ENCODE assay signal across 7 cellular contexts in genomic region chr11:94493443-94494199, GRCh38. TPM values are rescaled to one million over a fixed set of nuclear protein-coding genes. Genes with fewer than 3 reads are reported as not detected.
DNase-seq lines count a peak whose midpoint lies in the region; ATAC-seq, FAIRE-seq and TF ChIP-seq lines count a peak whose summit lies in the region.

Gene ANKRD49 (plus strand): TSS chr11:94493984. CDS start chr11:94496694, 2,710 bp downstream.
Gene MRE11 (minus strand): TSS chr11:94493844. CDS start chr11:94492801, 1,043 bp downstream.

- peak; percentile 93 for FAIRE-seq in TTC549 (lab: Jason Lieb, UNC)

- peaks cover 0 to 44% (median 14%) of the 10 kb centered on the region in 4 donors for H3K36me3 ChIP-seq in sigmoid colon

- peak within 1 kb of the TSS; percentile 82 to 88 (median 86) for H3K27ac ChIP-seq in sigmoid colon

- intact Hi-C loops in sigmoid colon (cut with DNase I): loop anchor here (2.0 to 10.0 kb wide), 4 partner anchors 319 to 751 kb away; partner anchors contain the start of genes C11orf54, CWC15, KDM4D and PANX1

- TF ChIP-seq POLR2A in sigmoid colon (IDR thresholded peaks at IDR 0.05): peak; percentile 68 to 72

- H3K27me3 Mint-ChIP-seq in brain: peaks cover 9% of the 10 kb centered on the region

- ATAC-seq in GM18520 (IDR thresholded peaks at IDR 0.05; ENCODE audit: unreplicated experiment): peak; percentile 100
- peak; percentile 99 for ATAC-seq in HG03064 (IDR thresholded peaks at IDR 0.05; ENCODE audit: low read depth, unreplicated experiment)

- TF ChIP-seq CTCF in brain (conservative IDR thresholded peaks at IDR 0.05) (no peak), sigmoid colon (IDR thresholded peaks at IDR 0.05) (no peak)

- DNase-seq in NCI-H2107 treated with DMSO at 0.1 percent for 48 hours (lab: John Stamatoyannopoulos, UW; ENCODE audit: unreplicated experiment) (peak; percentile 88), iPS DF 4.7 (ENCODE audit: extremely low read depth, low spot score) (peak; percentile 84), sigmoid colon (peak; percentile 99)

- H3K27ac Mint-ChIP-seq in brain: peak within 1 kb of the TSS; percentile 87 to 99 (median 96)

- H3K9me3 ChIP-seq in sigmoid colon: no peaks in the 10 kb centered on the region

- peaks cover 30% of the 10 kb centered on the region for H3K36me3 Mint-ChIP-seq in brain

- H3K4me3 Mint-ChIP-seq in brain: peak within 1 kb of the TSS; percentile 89 to 100 (median 98)

- no peak for TF ChIP-seq EP300 in sigmoid colon (IDR thresholded peaks at IDR 0.05)

- peak within 1 kb of the TSS; percentile 72 to 92 (median 82) for H3K4me3 ChIP-seq in sigmoid colon

- 0 to 1% methylated on average over 54 of the region's 54 CpGs for WGBS in sigmoid colon, 2 donors

- peaks cover 42% of the 10 kb centered on the region for H3K4me1 Mint-ChIP-seq in brain

- H3K9me3 Mint-ChIP-seq in brain: no peaks in the 10 kb centered on the region

- H3K27me3 ChIP-seq in sigmoid colon: no peaks in the 10 kb centered on the region

- H3K4me1 ChIP-seq in sigmoid colon: peaks cover 0 to 30% (median 28%) of the 10 kb centered on the region in 4 donors

RNA-seq across cellular contexts. Expression of gene ANKRD49, which starts in this region (rescaled TPM):
- polyA plus RNA-seq in brain (ENCODE audit: insufficient read depth, low read depth, low replicate concordance) (5.4 TPM), sigmoid colon (10 to 100 TPM; 14.6 to 15.3 (median 15.0) TPM)
- 10 to 100 TPM; 19.3 to 27.7 (median 23.4) TPM for total RNA-seq in sigmoid colon

RNA-seq across cellular contexts. Expression of gene MRE11, which starts in this region (rescaled TPM):
- polyA plus RNA-seq in brain (ENCODE audit: insufficient read depth, low read depth, low replicate concordance): 8.6 TPM
- 10 to 100 TPM; 12.5 to 26.6 (median 16.3) TPM for total RNA-seq in sigmoid colon
- 1 to 10 TPM; 2.4 to 6.7 (median 2.8) TPM for polyA plus RNA-seq in sigmoid colon

Comparison
In these comparisons a context has a peak if more than half of its experiments do, and no peak if none do; other contexts are left out.
1. Peak in every context shown above with its lines: DNase-seq, ATAC-seq, H3K4me3 ChIP-seq and H3K27ac ChIP-seq.